In the genomic region with DNA sequence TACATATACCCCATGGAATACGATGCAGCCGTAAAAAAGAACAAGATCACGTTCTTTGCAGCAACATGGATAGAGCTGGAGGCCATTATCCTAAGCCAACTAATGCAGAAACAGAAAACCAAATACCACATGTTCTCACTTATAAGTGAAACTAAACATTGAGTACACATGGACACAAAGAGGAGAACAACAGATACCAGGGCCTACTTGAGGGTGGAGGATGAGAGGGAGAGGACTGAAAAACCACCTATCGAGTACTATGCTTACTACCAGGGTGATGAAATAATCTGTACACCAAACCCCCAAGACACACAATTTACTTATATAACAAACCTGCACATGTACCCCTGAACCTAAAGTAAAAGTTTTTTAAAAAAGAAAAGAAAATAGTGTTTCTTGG, we compare ENCODE assay signal across 7 cellular contexts. TPM values are rescaled to one million over a fixed set of nuclear protein-coding genes. Genes with fewer than 3 reads are reported as not detected.
DNase-seq lines count a peak whose midpoint lies in the region; ATAC-seq, FAIRE-seq and TF ChIP-seq lines count a peak whose summit lies in the region.
"Not testable (repeated sequence)": the region's sequence is repeated elsewhere in the genome, so short reads cannot be mapped to it uniquely, and the experiment has no call there.

No MANE protein-coding gene starts in this region.

- H3K27me3 Mint-ChIP-seq in T-cell; activated T-helper 2 cell treated with anti-CD3 and anti-CD28 coated beads, Interferon-gamma antibody, Interleukin-2, Interleukin-4, amounts not matched to agents 10 μg/mL and 5 μg/mL and 100 μg/mL, durations not matched to agents 14 hours and 24 hours and 36 hours (ENCODE audit: low read depth); endothelial cell (ENCODE audit: unreplicated experiment); natural killer cell treated with Interleukin-12 subunit alpha and Interleukin-12 subunit beta and Interleukin-15 and Interleukin-18, amount 100 ng/mL, for 72 hours: not testable (repeated sequence)

- CTCF ChIA-PET in A549 (lab: Yijun Ruan, JAX) (interaction anchor here (1.1 to 7.2 kb wide), 4 partner anchors 10 to 136 kb away, joined by 3 to 44 read pairs (median 6); no protein-coding TSS in a partner anchor), T-cell (lab: Charles Lee) (interaction anchor here in 1 of 2 donors (0.6 to 2.1 kb wide), 2 partner anchors 33 to 39 kb away, joined by 5 to 9 read pairs; no protein-coding TSS in a partner anchor)

- intact Hi-C loops in activated T-helper 2 cell treated with anti-CD3 and anti-CD28 coated beads, Interferon-gamma antibody, Interleukin-2, Interleukin-4, amounts not matched to agents 10 μg/mL and 5 μg/mL and 100 μg/mL, durations not matched to agents 14 hours and 24 hours and 36 hours (cut with micrococcal nuclease) = not testable (repeated sequence)

- H3K36me3 Mint-ChIP-seq in T-cell; activated T-helper 2 cell treated with anti-CD3 and anti-CD28 coated beads, Interferon-gamma antibody, Interleukin-2, Interleukin-4, amounts not matched to agents 10 μg/mL and 5 μg/mL and 100 μg/mL, durations not matched to agents 14 hours and 24 hours and 36 hours (ENCODE audit: low read depth); endothelial cell (ENCODE audit: low read depth, unreplicated experiment); natural killer cell treated with Interleukin-12 subunit alpha and Interleukin-12 subunit beta and Interleukin-15 and Interleukin-18, amount 100 ng/mL, for 72 hours: not testable (repeated sequence)

- not testable (repeated sequence) for TF ChIP-seq RAD21 in A549 (conservative IDR thresholded peaks at IDR 0.05 in 1 of 2, IDR thresholded peaks at IDR 0.05 in 1 of 2)

- not testable (repeated sequence) for TF ChIP-seq EP300 in A549 (IDR thresholded peaks at IDR 0.05)

- peaks cover 12 to 36% (median 36%) of the 10 kb centered on the region in 3 donors for H3K4me1 Mint-ChIP-seq in T-cell
- peaks cover 33% of the 10 kb centered on the region for H3K4me1 Mint-ChIP-seq in activated T-helper 2 cell treated with anti-CD3 and anti-CD28 coated beads, Interferon-gamma antibody, Interleukin-2, Interleukin-4, amounts not matched to agents 10 μg/mL and 5 μg/mL and 100 μg/mL, durations not matched to agents 14 hours and 24 hours and 36 hours (ENCODE audit: low read depth)
- H3K4me1 Mint-ChIP-seq in endothelial cell (ENCODE audit: unreplicated experiment) = not testable (repeated sequence)
- H3K4me1 Mint-ChIP-seq in natural killer cell treated with Interleukin-12 subunit alpha and Interleukin-12 subunit beta and Interleukin-15 and Interleukin-18, amount 100 ng/mL, for 72 hours (ENCODE audit: low read depth in 2 of 2) = peaks cover 33 to 44% of the 10 kb centered on the region in 2 donors

- H3K9me3 ChIP-seq in A549 = not testable (repeated sequence)

- TF ChIP-seq POLR2A in A549 (IDR thresholded peaks at IDR 0.05; ENCODE audit: low read length) = not testable (repeated sequence)

- not testable (repeated sequence) for H3K36me3 ChIP-seq in KMS-11 (ENCODE audit: insufficient read depth)

- H3K9me3 Mint-ChIP-seq in T-cell; activated T-helper 2 cell treated with anti-CD3 and anti-CD28 coated beads, Interferon-gamma antibody, Interleukin-2, Interleukin-4, amounts not matched to agents 10 μg/mL and 5 μg/mL and 100 μg/mL, durations not matched to agents 14 hours and 24 hours and 36 hours; endothelial cell (ENCODE audit: unreplicated experiment); natural killer cell treated with Interleukin-12 subunit alpha and Interleukin-12 subunit beta and Interleukin-15 and Interleukin-18, amount 100 ng/mL, for 72 hours: not testable (repeated sequence)

- H3K27ac Mint-ChIP-seq in T-cell = peak overlapping the region; percentile 13 to 93
- H3K27ac Mint-ChIP-seq in activated T-helper 2 cell treated with anti-CD3 and anti-CD28 coated beads, Interferon-gamma antibody, Interleukin-2, Interleukin-4, amounts not matched to agents 10 μg/mL and 5 μg/mL and 100 μg/mL, durations not matched to agents 14 hours and 24 hours and 36 hours = peak overlapping the region; percentile 13
- H3K27ac Mint-ChIP-seq in endothelial cell (ENCODE audit: unreplicated experiment) = not testable (repeated sequence)
- peak overlapping the region; percentile 88 for H3K27ac Mint-ChIP-seq in natural killer cell treated with Interleukin-12 subunit alpha and Interleukin-12 subunit beta and Interleukin-15 and Interleukin-18, amount 100 ng/mL, for 72 hours

- FAIRE-seq in A549 (lab: Jason Lieb, UNC) = not testable (repeated sequence)

- not testable (repeated sequence) for H2AFZ ChIP-seq in KMS-11 (ENCODE audit: low read depth)

- H3K4me3 Mint-ChIP-seq in T-cell; activated T-helper 2 cell treated with anti-CD3 and anti-CD28 coated beads, Interferon-gamma antibody, Interleukin-2, Interleukin-4, amounts not matched to agents 10 μg/mL and 5 μg/mL and 100 μg/mL, durations not matched to agents 14 hours and 24 hours and 36 hours (ENCODE audit: low read depth): not testable (repeated sequence)
- peak overlapping the region; percentile 10 for H3K4me3 Mint-ChIP-seq in endothelial cell (ENCODE audit: unreplicated experiment)
- H3K4me3 Mint-ChIP-seq in natural killer cell treated with Interleukin-12 subunit alpha and Interleukin-12 subunit beta and Interleukin-15 and Interleukin-18, amount 100 ng/mL, for 72 hours = peak overlapping the region; percentile 0

- 94% methylated on average over 4 of the region's 4 CpGs for WGBS in A549 (ENCODE audit: missing lambda C conversion rate)

- not testable (repeated sequence) for H3K4me3 ChIP-seq in A549; GM12865 (ENCODE audit: low read depth, low read length); KMS-11 (IDR thresholded peaks at IDR 0.05; ENCODE audit: insufficient read depth, low read depth, low read length)

- POLR2A ChIA-PET in A549 (lab: Yijun Ruan, JAX); T-cell (lab: Charles Lee): not testable (repeated sequence)

- not testable (repeated sequence) for TF ChIP-seq CTCF in A549 (IDR thresholded peaks at IDR 0.05); GM12865 (IDR thresholded peaks at IDR 0.05; ENCODE audit: insufficient read depth, low read depth, low read length, missing control alignments); KMS-11 (conservative IDR thresholded peaks at IDR 0.05; ENCODE audit: low read depth, low read length); endothelial cell (IDR thresholded peaks at IDR 0.05; ENCODE audit: unreplicated experiment)

- H3K4me1 ChIP-seq in A549 (peaks cover 40% of the 10 kb centered on the region), KMS-11 (ENCODE audit: low read depth, poor library complexity, severe bottlenecking) (peaks cover 56% of the 10 kb centered on the region)

- not testable (repeated sequence) for H3K79me2 ChIP-seq in KMS-11 (ENCODE audit: insufficient read depth, low read depth)

- H3K27ac ChIP-seq in A549 = peak overlapping the region; percentile 42 to 46; a peak in 4 of 6 replicates
- H3K27ac ChIP-seq in KMS-11 = not testable (repeated sequence)

- H3K27me3 ChIP-seq in KMS-11 (ENCODE audit: insufficient read depth, low read depth) = not testable (repeated sequence)

- not testable (repeated sequence) for ATAC-seq in A549; T-cell (replicated peaks in 1 of 4)
- peak in 1 of 2 donors; percentile 43 for ATAC-seq in natural killer cell treated with Interleukin-12 subunit alpha and Interleukin-12 subunit beta and Interleukin-15 and Interleukin-18, amount 100 ng/mL, for 72 hours

- not testable (repeated sequence) for H4K20me1 ChIP-seq in KMS-11 (ENCODE audit: insufficient read depth)

- not testable (repeated sequence) for DNase-seq in A549 (ENCODE audit: low read depth in 1 of 2, low spot score in 1 of 2); T-cell; activated T-helper 2 cell treated with anti-CD3 and anti-CD28 coated beads, Interferon-gamma antibody, Interleukin-2, Interleukin-4, amounts not matched to agents 10 μg/mL and 5 μg/mL and 100 μg/mL, durations not matched to agents 14 hours and 24 hours and 36 hours (ENCODE audit: low spot score); endothelial cell (ENCODE audit: low spot score); natural killer cell treated with Interleukin-12 subunit alpha and Interleukin-12 subunit beta and Interleukin-15 and Interleukin-18, amount 100 ng/mL, for 72 hours (ENCODE audit: low spot score)
- peak; percentile 34 for DNase-seq in GM12865 (ENCODE audit: low read depth)

- not testable (repeated sequence) for H3K4me2 ChIP-seq in A549
- H3K4me2 ChIP-seq in KMS-11 = peak overlapping the region; percentile 11; the same call in 1 of the 2 replicates

- H3K9ac ChIP-seq in KMS-11 = not testable (repeated sequence)

RNA-seq across cellular contexts. Expression of a gene that starts 25.6 kb away (rescaled TPM):
- polyA plus RNA-seq in A549 (2011; rRNA removed) = 114 and 131 TPM in 2 replicates
- 28.2 and 38.5 TPM in 2 replicates for polyA plus RNA-seq in A549 (2012; cell fraction: cytosol; rRNA removed)
- polyA plus RNA-seq in A549 (2012; cell fraction: nucleus; rRNA removed) = 21.4 and 25.3 TPM in 2 replicates
- 19.4 to 30.4 TPM (median 26.3 TPM) in 3 replicates for polyA plus RNA-seq in A549 (2017; fragmentation: RNase III; extraction: RNeasy Plus Mini Kit Qiagen cat#74134 plus additional on column Dnase treatment)
- polyA minus RNA-seq in A549 (2011; rRNA and poly(A)+ RNA removed) = 76.1 and 95.1 TPM in 2 replicates
- 10 to 100 TPM in 2 of 5 donors, 1 to 10 TPM in 3; 4.3 to 16.3 (median 9.6) TPM for total RNA-seq in T-cell
- total RNA-seq in activated T-helper 2 cell treated with anti-CD3 and anti-CD28 coated beads, Interferon-gamma antibody, Interleukin-2, Interleukin-4, amounts not matched to agents 10 μg/mL and 5 μg/mL and 100 μg/mL, durations not matched to agents 14 hours and 24 hours and 36 hours = 2.8 and 3.3 TPM in 2 replicates
- total RNA-seq in endothelial cell (ENCODE audit: unreplicated experiment) = 342 TPM
- total RNA-seq in natural killer cell treated with Interleukin-12 subunit alpha and Interleukin-12 subunit beta and Interleukin-15 and Interleukin-18, amount 100 ng/mL, for 72 hours = 10 to 100 TPM in 1 of 2 donors, 1 to 10 TPM in 1; 8.1 to 23.7 TPM

Comparison
In these comparisons a context has a peak if more than half of its experiments do, and no peak if none do; other contexts are left out.
1. RNA of a gene that starts 25.6 kb away (total RNA-seq): 342 TPM in endothelial cell (single experiment); 8.1 to 23.7 TPM in natural killer cell treated with Interleukin-12 subunit alpha and Interleukin-12 subunit beta and Interleukin-15 and Interleukin-18, amount 100 ng/mL, for 72 hours, 4.3 to 16.3 TPM in T-cell and 2.8 to 3.3 TPM in activated T-helper 2 cell treated with anti-CD3 and anti-CD28 coated beads, Interferon-gamma antibody, Interleukin-2, Interleukin-4, amounts not matched to agents 10 μg/mL and 5 μg/mL and 100 μg/mL, durations not matched to agents 14 hours and 24 hours and 36 hours; every median in the first group is over 10 times any median in the second.